ENCODE assay signal across 26 cellular contexts in genomic region chr15:60735559-60736047, GRCh38.
DNase-seq lines count a peak whose midpoint lies in the region; ATAC-seq, FAIRE-seq and TF ChIP-seq lines count a peak whose summit lies in the region.
"Had no signal": no experiment of that assay in that cellular context is flagged by ENCODE, and none has a peak within 500 bp of the region (broad histone marks: within the 10 kb centered on the region; RNA-seq: fewer than 3 reads in every experiment).

No MANE protein-coding gene starts in this region.

- peaks cover 9% of the 10 kb centered on the region for H3K4me1 Mint-ChIP-seq in Caco-2 (ENCODE audit: low read depth, unreplicated experiment)
- H3K4me1 Mint-ChIP-seq: CD14-positive monocyte had no signal

- H3K4me1 ChIP-seq in Caco-2 (peaks cover 4% of the 10 kb centered on the region; the same call in 1 of the 2 replicates), HepG2 (ENCODE audit: insufficient read depth, low read length) (peaks cover 69% of the 10 kb centered on the region)
- H3K4me1 ChIP-seq: A549; BE2C; BLaER1 treated with 17β-estradiol and CSF1 and Interleukin-3, amounts not matched to agents 10 nM and 100 nM had no signal

- H3K79me2 ChIP-seq in HepG2 (ENCODE audit: insufficient read depth, low read length) = no peaks in the 10 kb centered on the region

- no peaks in the 10 kb centered on the region for H3K36me3 ChIP-seq in Caco-2 (ENCODE audit: control insufficient read depth, insufficient read depth, low read length)
- no peaks in the 10 kb centered on the region for H3K36me3 ChIP-seq in bronchial epithelial cell (ENCODE audit: control insufficient read depth, insufficient read depth, low read length)
- no peaks in the 10 kb centered on the region for H3K36me3 ChIP-seq in HepG2 (replicated peaks in 1 of 2; ENCODE audit: control insufficient read depth in 1 of 2, insufficient read depth in 2 of 2, low read length in 2 of 2)
- H3K36me3 ChIP-seq: BE2C; BLaER1 treated with 17β-estradiol and CSF1 and Interleukin-3, amounts not matched to agents 10 nM and 100 nM had no signal

- BruUV-seq in Caco-2 (replicated peaks; lab: Mats Ljungman, UMichigan) = no TSS peak
- BruUV-seq in HepG2 (replicated peaks; lab: Mats Ljungman, UMichigan) = no TSS peak

- DNase-seq in Caco-2 (peak in 1 of 2 experiments; percentile 64), bronchial epithelial cell (ENCODE audit: low read depth) (no peak), HepG2 (ENCODE audit: low spot score) (peak; percentile 96), mucosa of gallbladder (ENCODE audit: low spot score) (peak; percentile 38), activated gamma-delta T cell treated with Interleukin-2 at 50 U/mL for 16 hours (no peak), globus pallidus (ENCODE audit: low spot score) (no peak), HUDEP-2 (lab: John Stamatoyannopoulos, UW; ENCODE audit: unreplicated experiment in 76 of 76) (no peak)
- DNase-seq: 8988T; ACHN; AML-193; BE2C; Calu3; CD4-positive, alpha-beta T cell; CD8-positive, alpha-beta memory T cell; DMS79; EL; GDM1; GM23248; H7; HCEC 1CT had no signal

- TF ChIP-seq EP300 in HepG2 (IDR thresholded peaks at IDR 0.05; ENCODE audit: low read depth in 2 of 2, low read length in 2 of 2) = peak; percentile 41 to 94; a peak in 3 of 4 replicates
- peak; percentile 68; the same call in 1 of the 2 replicates for TF ChIP-seq EP300 in HepG2 (CRISPR knock-in tag; IDR thresholded peaks at IDR 0.05; ENCODE audit: borderline replicate concordance)

- H3K27me3 Mint-ChIP-seq in Caco-2 (ENCODE audit: insufficient read depth, unreplicated experiment) = no peaks in the 10 kb centered on the region
- H3K27me3 Mint-ChIP-seq: CD4-positive, alpha-beta T cell had no signal

- H3K4me3 Mint-ChIP-seq in Caco-2 (ENCODE audit: unreplicated experiment) = no peak overlapping the region
- H3K4me3 Mint-ChIP-seq: CD14-positive monocyte; CD4-positive, alpha-beta T cell; CD8-positive, alpha-beta memory T cell had no signal

- no peak for TF ChIP-seq CTCF in Caco-2 (IDR thresholded peaks at IDR 0.05; ENCODE audit: insufficient read depth in 1 of 2, low read depth in 1 of 2, low read length in 1 of 2, severe bottlenecking in 1 of 2, unreplicated experiment in 1 of 2)
- no peak for TF ChIP-seq CTCF in bronchial epithelial cell (IDR thresholded peaks at IDR 0.05; ENCODE audit: insufficient read depth, low read length, severe bottlenecking)
- no peak for TF ChIP-seq CTCF in HepG2 (CRISPR knock-in tag; IDR thresholded peaks at IDR 0.05)

- H3K9me3 Mint-ChIP-seq in Caco-2 (ENCODE audit: unreplicated experiment) = peaks cover 33% of the 10 kb centered on the region

- no peak for TF ChIP-seq RAD21 in HepG2 (CRISPR knock-in tag; IDR thresholded peaks at IDR 0.05)

- peaks cover 9% of the 10 kb centered on the region; the same call in 1 of the 2 replicates for H3K9me3 ChIP-seq in Caco-2
- peaks cover 22% of the 10 kb centered on the region for H3K9me3 ChIP-seq in HepG2 (ENCODE audit: low read length)
- H3K9me3 ChIP-seq: BE2C had no signal

- no peak overlapping the region for H3K4me3 ChIP-seq in Caco-2 (ENCODE audit: low read depth, low read length)
- no peak overlapping the region for H3K4me3 ChIP-seq in bronchial epithelial cell (ENCODE audit: low read depth, low read length)
- no peak overlapping the region; a peak in 1 of 6 replicates for H3K4me3 ChIP-seq in HepG2 (replicated peaks in 1 of 3; ENCODE audit: insufficient read depth in 1 of 3, low read depth in 2 of 3, low read length in 3 of 3)
- H3K4me3 ChIP-seq: A549; BLaER1 treated with 17β-estradiol and CSF1 and Interleukin-3, amounts not matched to agents 10 nM and 100 nM; GM12878; GM23248 had no signal

- no peaks in the 10 kb centered on the region for H4K20me1 ChIP-seq in HepG2 (ENCODE audit: insufficient read depth, low read length)
- H4K20me1 ChIP-seq: BLaER1 treated with 17β-estradiol and CSF1 and Interleukin-3, amounts not matched to agents 10 nM and 100 nM had no signal

- in situ Hi-C loops in HepG2 (cut with HindIII; ENCODE audit: extremely low pct_ligation_motif_present, low pct_unique_long_range_greater_than_20kb) = no loop called here

- peak; percentile 89 for ATAC-seq in HepG2
- ATAC-seq: A549, GM12878 had no signal

- 0% methylated on average over 3 of the region's 3 CpGs for WGBS in HepG2 (ENCODE audit: low lambda C conversion rate)

- CTCF ChIA-PET in Caco-2 (lab: Charles Lee) (no interaction called here), HepG2 (lab: Yijun Ruan, JAX; ENCODE audit: low intra/inter-chr PET ratio, low total read pairs) (no interaction called here)

- peak overlapping the region; percentile 28 for H3K9ac ChIP-seq in HepG2 (ENCODE audit: insufficient read depth, low read depth, low read length)
- H3K9ac ChIP-seq: BLaER1 treated with 17β-estradiol and CSF1 and Interleukin-3, amounts not matched to agents 10 nM and 100 nM; GM23248 had no signal

- peak; percentile 73 for FAIRE-seq in bronchial epithelial cell (lab: Jason Lieb, UNC)
- FAIRE-seq in HepG2 (lab: Jason Lieb, UNC) = peak; percentile 91
- FAIRE-seq: A549, GM12878, GM19239, H1 had no signal

- no peak overlapping the region for H2AFZ ChIP-seq in HepG2 (ENCODE audit: low read length)
- H2AFZ ChIP-seq: GM23248 had no signal

- H3K27ac ChIP-seq in HepG2 (ENCODE audit: extremely low read length, insufficient read depth, low read length) = peak overlapping the region; percentile 87
- H3K27ac ChIP-seq: A549; BLaER1 treated with 17β-estradiol and CSF1 and Interleukin-3, amounts not matched to agents 10 nM and 100 nM; GM23248 had no signal

- H3K27ac Mint-ChIP-seq in Caco-2 (ENCODE audit: unreplicated experiment) = peak overlapping the region; percentile 39
- H3K27ac Mint-ChIP-seq: CD14-positive monocyte; CD4-positive, alpha-beta T cell; CD8-positive, alpha-beta memory T cell had no signal

- POLR2A ChIA-PET in Caco-2 (lab: Charles Lee) (interaction anchor here (0.7 kb wide), 1 partner anchor 16 kb away, joined by 3 read pairs; no protein-coding TSS in a partner anchor), HepG2 (lab: Yijun Ruan, JAX) (interaction anchor here (1.0 to 1.5 kb wide), 4 partner anchors 8 to 143 kb away, joined by 3 to 7 read pairs (median 4); no protein-coding TSS in a partner anchor)

- no peaks in the 10 kb centered on the region for H3K27me3 ChIP-seq in Caco-2 (replicated peaks; ENCODE audit: control insufficient read depth, insufficient read depth, low read length)
- H3K27me3 ChIP-seq in bronchial epithelial cell (ENCODE audit: control insufficient read depth, insufficient read depth, low read length) = no peaks in the 10 kb centered on the region
- no peaks in the 10 kb centered on the region for H3K27me3 ChIP-seq in HepG2 (ENCODE audit: control insufficient read depth in 1 of 2, insufficient read depth in 2 of 2, low read length in 2 of 2)
- H3K27me3 ChIP-seq: BE2C; BLaER1 treated with 17β-estradiol and CSF1 and Interleukin-3, amounts not matched to agents 10 nM and 100 nM had no signal

- intact Hi-C loops in Caco-2 (cut with micrococcal nuclease; ENCODE audit: unreplicated experiment) (no loop called here), HepG2 (cut with micrococcal nuclease; ENCODE audit: unreplicated experiment) (loop anchor here (1.0 kb wide), 1 partner anchor 17 kb away; no protein-coding TSS in a partner anchor)

- peak overlapping the region; percentile 60 for H3K4me2 ChIP-seq in HepG2 (ENCODE audit: low read depth, low read length)
- H3K4me2 ChIP-seq: A549; BLaER1 treated with 17β-estradiol and CSF1 and Interleukin-3, amounts not matched to agents 10 nM and 100 nM had no signal

- peaks cover 11% of the 10 kb centered on the region for H3K36me3 Mint-ChIP-seq in Caco-2 (ENCODE audit: insufficient read depth, unreplicated experiment)
- H3K36me3 Mint-ChIP-seq: CD14-positive monocyte had no signal

- TF ChIP-seq POLR2A in HepG2 (IDR thresholded peaks at IDR 0.05; ENCODE audit: insufficient read depth in 1 of 2, low read depth in 2 of 2, low read length in 2 of 2) = no peak

TF ChIP-seq in HepG2, 621 proteins besides CTCF, POLR2A, EP300 and RAD21 (continues in another document):
- TF ChIP-seq ZNF724P (CRISPR knock-in tag; IDR thresholded peaks at IDR 0.05; ENCODE audit: borderline replicate concordance) = no peak
- TF ChIP-seq HOMEZ (CRISPR knock-in tag; IDR thresholded peaks at IDR 0.05; ENCODE audit: low read depth) = peak; percentile 79
- no peak for TF ChIP-seq ZBTB46 (CRISPR knock-in tag; IDR thresholded peaks at IDR 0.05; ENCODE audit: borderline replicate concordance)

Comparison
In these comparisons a context has a peak if more than half of its experiments do, and no peak if none do; other contexts are left out.
1. DNase-seq: peak in HepG2 (single experiment) and mucosa of gallbladder (single experiment); none in bronchial epithelial cell (single experiment), activated gamma-delta T cell treated with Interleukin-2 at 50 U/mL for 16 hours (single experiment), globus pallidus (single experiment) and HUDEP-2 (0 of 76).